In genomic region chr1:244319283-244320132, GRCh38 we compare ENCODE assay signal across 9 cellular contexts.
DNase-seq lines count a peak whose midpoint lies in the region; ATAC-seq, FAIRE-seq and TF ChIP-seq lines count a peak whose summit lies in the region.
"Had no signal": no experiment of that assay in that cellular context is flagged by ENCODE, and none has a peak within 500 bp of the region (broad histone marks: within the 10 kb centered on the region; RNA-seq: fewer than 3 reads in every experiment).

No MANE protein-coding gene starts in this region.

- H3K27ac Mint-ChIP-seq in activated naive CD8-positive, alpha-beta T cell, result peak overlapping the region; percentile 48

- H3K27me3 Mint-ChIP-seq in activated naive CD8-positive, alpha-beta T cell, result peaks cover 1% of the 10 kb centered on the region

- no peak for FAIRE-seq in kidney (lab: Jason Lieb, UNC)
- FAIRE-seq: A549 had no signal

- no peak for TF ChIP-seq CTCF in kidney (IDR thresholded peaks at IDR 0.05; ENCODE audit: borderline replicate concordance, extremely low read depth, insufficient read depth)

- peak; percentile 76 to 90 for ATAC-seq in activated CD4-positive, CD25-positive, alpha-beta regulatory T cell treated with anti-CD3 and anti-CD28 coated beads, Interleukin-2, amount 50 U/mL, for 24 hours
- ATAC-seq in HG02623 (IDR thresholded peaks at IDR 0.05; ENCODE audit: unreplicated experiment), result peak; percentile 68
- ATAC-seq: A549 had no signal

- peaks cover 16% of the 10 kb centered on the region for H3K4me1 Mint-ChIP-seq in activated naive CD8-positive, alpha-beta T cell (ENCODE audit: low read depth)

- no peak overlapping the region for H3K27ac ChIP-seq in kidney (ENCODE audit: low read depth in 2 of 2, low read length in 2 of 2)

- peaks cover 5% of the 10 kb centered on the region for H3K36me3 Mint-ChIP-seq in activated naive CD8-positive, alpha-beta T cell

- H3K4me3 ChIP-seq in kidney (ENCODE audit: low read length in 2 of 2), result no peak overlapping the region
- H3K4me3 ChIP-seq: A549 had no signal

- no peaks in the 10 kb centered on the region for H3K36me3 ChIP-seq in kidney (ENCODE audit: control insufficient read depth in 1 of 2, insufficient read depth in 2 of 2, low read length in 2 of 2)

- no peak overlapping the region for H3K9ac ChIP-seq in kidney (ENCODE audit: low read length in 2 of 2)

- no peaks in the 10 kb centered on the region for H3K4me1 ChIP-seq in kidney (ENCODE audit: control insufficient read depth in 1 of 2, insufficient read depth in 1 of 2, low read depth in 1 of 2, low read length in 2 of 2)

- H3K4me3 Mint-ChIP-seq in activated naive CD8-positive, alpha-beta T cell, result peak overlapping the region; percentile 40

- H3K9me3 ChIP-seq in kidney (ENCODE audit: control insufficient read depth in 1 of 2, low read length in 2 of 2), result no peaks in the 10 kb centered on the region
- H3K9me3 ChIP-seq: A549 had no signal

- no peak for DNase-seq in activated CD4-positive, CD25-positive, alpha-beta regulatory T cell treated with anti-CD3 and anti-CD28 coated beads, Interleukin-2, amount 50 U/mL, for 72 hours
- peak; percentile 38 to 52 for DNase-seq in NCI-H526 (lab: John Stamatoyannopoulos, UW)
- peak; percentile 27 for DNase-seq in myocyte (ENCODE audit: low read depth)
- no peak for DNase-seq in 8988T
- DNase-seq in kidney, result no peak

- no peaks in the 10 kb centered on the region for H3K9me3 Mint-ChIP-seq in activated naive CD8-positive, alpha-beta T cell (ENCODE audit: low read depth)

- intact Hi-C loops in kidney (cut with DNase I), result no loop called here

Comparison
In these comparisons a context has a peak if more than half of its experiments do, and no peak if none do; other contexts are left out.
1. DNase-seq: peak in NCI-H526 (2 of 2) and myocyte (single experiment); none in activated CD4-positive, CD25-positive, alpha-beta regulatory T cell treated with anti-CD3 and anti-CD28 coated beads, Interleukin-2, amount 50 U/mL, for 72 hours (single experiment), 8988T (single experiment) and kidney (single experiment).